10 cellular contexts compared by ENCODE assay signal in the genomic region with DNA sequence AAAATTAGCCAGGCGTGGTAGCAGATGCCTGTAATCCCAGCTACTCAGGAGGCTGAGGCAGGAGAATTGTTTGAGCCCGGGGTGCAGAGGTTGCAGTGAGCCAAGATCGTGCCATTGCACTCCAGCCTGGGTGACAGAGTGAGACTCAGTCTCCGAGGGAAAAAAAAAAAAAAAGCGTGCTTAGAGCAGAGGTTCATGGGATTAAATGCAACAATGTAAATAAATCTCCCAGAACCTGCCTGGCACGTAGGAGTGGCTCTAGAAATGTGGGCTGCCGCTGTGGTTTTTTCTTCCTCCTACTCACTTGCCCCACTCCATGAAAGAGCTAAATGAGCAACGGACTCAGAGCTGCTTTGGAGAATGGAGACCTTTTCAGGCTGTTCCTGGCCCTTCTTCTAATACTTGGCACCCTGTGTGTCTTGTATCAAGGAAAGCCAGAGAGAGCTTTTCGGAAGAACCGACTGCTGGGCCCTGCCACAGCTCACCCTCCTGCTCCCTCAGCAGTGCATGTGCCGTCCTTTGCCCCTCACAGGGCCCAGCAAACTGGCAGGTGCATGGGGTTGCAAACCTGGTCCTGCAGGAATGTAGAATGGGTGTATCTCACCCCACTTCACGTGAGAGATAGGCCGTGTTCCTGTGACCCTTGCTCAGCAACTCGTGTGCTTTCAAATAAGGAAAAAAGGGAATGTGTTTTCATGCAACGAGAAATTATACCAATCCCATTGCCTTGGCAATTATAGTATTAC. TPM values are rescaled to one million over a fixed set of nuclear protein-coding genes. Genes with fewer than 3 reads are reported as not detected.
DNase-seq lines count a peak whose midpoint lies in the region; ATAC-seq and TF ChIP-seq lines count a peak whose summit lies in the region.
"Had no signal": no experiment of that assay in that cellular context is flagged by ENCODE, and none has a peak within 500 bp of the region (broad histone marks: within the 10 kb centered on the region; RNA-seq: fewer than 3 reads in every experiment).

No MANE protein-coding gene starts in this region.

- H3K9me3 Mint-ChIP-seq in stimulated activated naive B cell treated with anti-CD40 and anti-IgM and Interleukin-4, amounts not matched to agents 10 μg/mL and 1 μg/mL and 100 μg/mL, for 72 hours, result no peaks in the 10 kb centered on the region

- peak; percentile 74 for DNase-seq in PC-3
- DNase-seq in colonic mucosa, result peak; percentile 77
- DNase-seq in stimulated activated naive B cell treated with anti-CD40 and anti-IgM and Interleukin-4, amounts not matched to agents 10 μg/mL and 1 μg/mL and 100 μg/mL, for 72 hours, result no peak
- DNase-seq in GM10266 (ENCODE audit: extremely low spot score), result no peak
- no peak for DNase-seq in NCI-H1417 treated with DMSO at 0.1 percent for 48 hours (lab: John Stamatoyannopoulos, UW)
- DNase-seq in inferior parietal cortex (ENCODE audit: extremely low spot score), result no peak
- DNase-seq: adrenal gland, NCI-H1436 had no signal

- H3K27me3 Mint-ChIP-seq in stimulated activated naive B cell treated with anti-CD40 and anti-IgM and Interleukin-4, amounts not matched to agents 10 μg/mL and 1 μg/mL and 100 μg/mL, for 72 hours, result peaks cover 51 to 75% of the 10 kb centered on the region in 2 donors

- CTCF ChIA-PET in PC-3 (lab: Charles Lee), result interaction anchor here (0.9 kb wide), 1 partner anchor 47 kb away, joined by 3 read pairs; no protein-coding TSS in a partner anchor

- H3K4me1 ChIP-seq in PC-3 (ENCODE audit: insufficient read depth, low read length) (peaks cover 22% of the 10 kb centered on the region), colonic mucosa (peaks cover 4% of the 10 kb centered on the region)

- H3K79me2 ChIP-seq in PC-3 (ENCODE audit: low read length), result peaks cover 94% of the 10 kb centered on the region

- H3K9me3 ChIP-seq in PC-3 (ENCODE audit: low read length) (no peaks in the 10 kb centered on the region), colonic mucosa (no peaks in the 10 kb centered on the region)
- H3K9me3 ChIP-seq: adrenal gland had no signal

- TF ChIP-seq CTCF in PC-3 (conservative IDR thresholded peaks at IDR 0.05; ENCODE audit: low read depth, low read length) (no peak), colonic mucosa (IDR thresholded peaks at IDR 0.05) (no peak), GM10266 (IDR thresholded peaks at IDR 0.05; ENCODE audit: control insufficient read depth, insufficient read depth, low read depth, missing control alignments) (no peak)

- H3K27me3 ChIP-seq in PC-3 (ENCODE audit: low read length) (no peaks in the 10 kb centered on the region), colonic mucosa (no peaks in the 10 kb centered on the region)
- H3K27me3 ChIP-seq: adrenal gland had no signal

- peaks cover 11 to 16% of the 10 kb centered on the region in 2 donors for H3K4me1 Mint-ChIP-seq in stimulated activated naive B cell treated with anti-CD40 and anti-IgM and Interleukin-4, amounts not matched to agents 10 μg/mL and 1 μg/mL and 100 μg/mL, for 72 hours

- ATAC-seq in HG03354 (IDR thresholded peaks at IDR 0.05; ENCODE audit: poor library complexity, severe bottlenecking, unreplicated experiment), result peak; percentile 39
- ATAC-seq in PC-3, result peak; percentile 27
- ATAC-seq in stimulated activated naive B cell treated with anti-CD40 and anti-IgM and Interleukin-4, amounts not matched to agents 10 μg/mL and 1 μg/mL and 100 μg/mL, for 72 hours (replicated peaks), result peak; percentile 18 to 41
- no peak for ATAC-seq in GM19035 (IDR thresholded peaks at IDR 0.05; ENCODE audit: unreplicated experiment)

- H4K20me1 ChIP-seq in PC-3 (ENCODE audit: low read length), result no peaks in the 10 kb centered on the region

- H3K4me3 Mint-ChIP-seq in stimulated activated naive B cell treated with anti-CD40 and anti-IgM and Interleukin-4, amounts not matched to agents 10 μg/mL and 1 μg/mL and 100 μg/mL, for 72 hours, result peak overlapping the region in 1 of 2 donors; percentile 7

- peak overlapping the region; percentile 81 for H3K27ac ChIP-seq in PC-3 (ENCODE audit: low read length)
- peak overlapping the region; percentile 78 for H3K27ac ChIP-seq in colonic mucosa
- H3K27ac ChIP-seq: adrenal gland had no signal

- H3K36me3 Mint-ChIP-seq in stimulated activated naive B cell treated with anti-CD40 and anti-IgM and Interleukin-4, amounts not matched to agents 10 μg/mL and 1 μg/mL and 100 μg/mL, for 72 hours, result no peaks in the 10 kb centered on the region

- no TSS peak for BruUV-seq in PC-3 (replicated peaks; lab: Mats Ljungman, UMichigan)

- H3K9me2 ChIP-seq in PC-3 (replicated peaks; ENCODE audit: low read length), result no peaks in the 10 kb centered on the region

- H3K4me3 ChIP-seq in PC-3 (ENCODE audit: low read length), result peak overlapping the region; percentile 28; the same call in 1 of the 2 replicates
- no peak overlapping the region for H3K4me3 ChIP-seq in colonic mucosa
- H3K4me3 ChIP-seq: adrenal gland had no signal

- intact Hi-C loops in PC-3 (cut with micrococcal nuclease), result loop anchor here (2.0 to 5.0 kb wide), 2 partner anchors 44 to 52 kb away; no protein-coding TSS in a partner anchor
- intact Hi-C loops in colonic mucosa (cut with DNase I), result no loop called here

- POLR2A ChIA-PET in PC-3 (lab: Charles Lee; ENCODE audit: unreplicated experiment), result no interaction called here

- no peak overlapping the region for H2AFZ ChIP-seq in PC-3 (ENCODE audit: low read length)

- no peaks in the 10 kb centered on the region for H3F3A ChIP-seq in PC-3 (ENCODE audit: low read length, unreplicated experiment)

- H3K4me2 ChIP-seq in PC-3 (ENCODE audit: low read length), result peak overlapping the region; percentile 75

- no peaks in the 10 kb centered on the region for H3K36me3 ChIP-seq in PC-3 (ENCODE audit: low read depth, low read length)
- H3K36me3 ChIP-seq in colonic mucosa, result no peaks in the 10 kb centered on the region
- H3K36me3 ChIP-seq: adrenal gland had no signal

- H3K27ac Mint-ChIP-seq in stimulated activated naive B cell treated with anti-CD40 and anti-IgM and Interleukin-4, amounts not matched to agents 10 μg/mL and 1 μg/mL and 100 μg/mL, for 72 hours, result no peak overlapping the region

- peak overlapping the region; percentile 30 for H3K9ac ChIP-seq in PC-3 (ENCODE audit: low read length)
- H3K9ac ChIP-seq in colonic mucosa (ENCODE audit: low read depth in 2 of 2, low read length in 2 of 2), result peak overlapping the region in 1 of 2 donors; percentile 76

RNA-seq across cellular contexts. Expression of gene LDHD, which starts 52.0 kb away (rescaled TPM):
- 3.1 and 3.7 TPM in 2 replicates for total RNA-seq in PC-3 (2014; rRNA removed)
- 100 to 1,000 TPM in 1 of 2 donors, 10 to 100 TPM in 1; 31.4 to 105 TPM for total RNA-seq in colonic mucosa

Comparison
In these comparisons a context has a peak if more than half of its experiments do, and no peak if none do; other contexts are left out.
1. DNase-seq: peak in PC-3 (single experiment) and colonic mucosa (single experiment); none in stimulated activated naive B cell treated with anti-CD40 and anti-IgM and Interleukin-4, amounts not matched to agents 10 μg/mL and 1 μg/mL and 100 μg/mL, for 72 hours (single experiment), GM10266 (single experiment), NCI-H1417 treated with DMSO at 0.1 percent for 48 hours (single experiment) and inferior parietal cortex (single experiment).